ENCODE assay signal across 8 cellular contexts in genomic region chr1:233304489-233305102, GRCh38. TPM values are rescaled to one million over a fixed set of nuclear protein-coding genes. Genes with fewer than 3 reads are reported as not detected.
DNase-seq lines count a peak whose midpoint lies in the region; ATAC-seq, FAIRE-seq and TF ChIP-seq lines count a peak whose summit lies in the region.

No MANE protein-coding gene starts in this region.

- H3K4me1 ChIP-seq in endodermal cell (ENCODE audit: control insufficient read depth, insufficient read depth, low read length), result no peaks in the 10 kb centered on the region
- no peaks in the 10 kb centered on the region for H3K4me1 ChIP-seq in psoas muscle

- H3K27ac ChIP-seq in endodermal cell (ENCODE audit: low read depth, low read length), result no peak overlapping the region
- no peak overlapping the region for H3K27ac ChIP-seq in psoas muscle

- ATAC-seq in HG03432 (IDR thresholded peaks at IDR 0.05; ENCODE audit: unreplicated experiment), result peak; percentile 51
- no peak for ATAC-seq in psoas muscle

- TF ChIP-seq CTCF in endodermal cell (conservative IDR thresholded peaks at IDR 0.05) (peak; percentile 89), psoas muscle (IDR thresholded peaks at IDR 0.05) (peak; percentile 68)

- H3K4me3 ChIP-seq in endodermal cell (ENCODE audit: low read length), result no peak overlapping the region
- H3K4me3 ChIP-seq in psoas muscle, result no peak overlapping the region

- peak; percentile 85 for FAIRE-seq in RCC 7860 (lab: Jason Lieb, UNC)

- in situ Hi-C loops in Caki2 (cut with HindIII; ENCODE audit: low pct_unique_long_range_greater_than_20kb, low sequenced_read_pairs), result no loop called here

- CTCF ChIA-PET in activated CD4-positive, alpha-beta memory T cell treated with anti-CD3 and anti-CD28 coated beads, Interleukin-2, amount 10 ng/mL, durations not matched to agents 7 days and 5 days (lab: Charles Lee), result interaction anchor here (1.0 to 2.5 kb wide), 8 partner anchors 9 to 487 kb away, joined by 3 to 7 read pairs (median 5); partner anchors contain the start of gene PCNX2

- peaks cover 14% of the 10 kb centered on the region for H3K9me3 Mint-ChIP-seq in endodermal cell
- H3K9me3 Mint-ChIP-seq in activated T-helper 1 cell treated with anti-CD3 and anti-CD28 coated beads, Interleukin-12 subunit alpha, Interleukin-12 subunit beta, Interleukin-2, Interleukin-4 antibody, amounts not matched to agents 30 ng/mL and 10 ng/mL and 1 ng/mL, durations not matched to agents 14 hours and 24 hours and 36 hours, result no peaks in the 10 kb centered on the region
- no peaks in the 10 kb centered on the region for H3K9me3 Mint-ChIP-seq in activated CD4-positive, alpha-beta memory T cell treated with anti-CD3 and anti-CD28 coated beads, Interleukin-2, amount 10 ng/mL, durations not matched to agents 7 days and 5 days

- H3K4me3 Mint-ChIP-seq in endodermal cell, result no peak overlapping the region
- H3K4me3 Mint-ChIP-seq in activated T-helper 1 cell treated with anti-CD3 and anti-CD28 coated beads, Interleukin-12 subunit alpha, Interleukin-12 subunit beta, Interleukin-2, Interleukin-4 antibody, amounts not matched to agents 30 ng/mL and 10 ng/mL and 1 ng/mL, durations not matched to agents 14 hours and 24 hours and 36 hours, result no peak overlapping the region
- no peak overlapping the region for H3K4me3 Mint-ChIP-seq in activated CD4-positive, alpha-beta memory T cell treated with anti-CD3 and anti-CD28 coated beads, Interleukin-2, amount 10 ng/mL, durations not matched to agents 7 days and 5 days

- H3K9me3 ChIP-seq in endodermal cell (ENCODE audit: control insufficient read depth, low read length) (peaks cover 7% of the 10 kb centered on the region), psoas muscle (no peaks in the 10 kb centered on the region)

- POLR2A ChIA-PET in activated CD4-positive, alpha-beta memory T cell treated with anti-CD3 and anti-CD28 coated beads, Interleukin-2, amount 10 ng/mL, durations not matched to agents 7 days and 5 days (lab: Charles Lee), result interaction anchor here (0.8 kb wide), 1 partner anchor 10 kb away, joined by 3 read pairs; no protein-coding TSS in a partner anchor

- H3K27me3 ChIP-seq in endodermal cell (ENCODE audit: control insufficient read depth, insufficient read depth, low read length, poor library complexity, severe bottlenecking), result no peaks in the 10 kb centered on the region
- peaks cover 0 to 1% (median 0%) of the 10 kb centered on the region in 3 donors for H3K27me3 ChIP-seq in psoas muscle (ENCODE audit: insufficient read depth in 3 of 3, low read length in 2 of 3)

- H3K36me3 Mint-ChIP-seq in endodermal cell (ENCODE audit: low read depth), result no peaks in the 10 kb centered on the region
- no peaks in the 10 kb centered on the region for H3K36me3 Mint-ChIP-seq in activated T-helper 1 cell treated with anti-CD3 and anti-CD28 coated beads, Interleukin-12 subunit alpha, Interleukin-12 subunit beta, Interleukin-2, Interleukin-4 antibody, amounts not matched to agents 30 ng/mL and 10 ng/mL and 1 ng/mL, durations not matched to agents 14 hours and 24 hours and 36 hours (ENCODE audit: low read depth)
- H3K36me3 Mint-ChIP-seq in activated CD4-positive, alpha-beta memory T cell treated with anti-CD3 and anti-CD28 coated beads, Interleukin-2, amount 10 ng/mL, durations not matched to agents 7 days and 5 days (ENCODE audit: low read depth), result no peaks in the 10 kb centered on the region

- intact Hi-C loops in psoas muscle (cut with DNase I), result no loop called here
- intact Hi-C loops in activated T-helper 1 cell treated with anti-CD3 and anti-CD28 coated beads, Interleukin-12 subunit alpha, Interleukin-12 subunit beta, Interleukin-2, Interleukin-4 antibody, amounts not matched to agents 30 ng/mL and 10 ng/mL and 1 ng/mL, durations not matched to agents 14 hours and 24 hours and 36 hours (cut with micrococcal nuclease), result loop anchor here (1.0 to 5.0 kb wide), 6 partner anchors 23 to 762 kb away; partner anchors contain the start of gene MAP3K21

- H3K27me3 Mint-ChIP-seq in endodermal cell (ENCODE audit: insufficient read depth), result no peaks in the 10 kb centered on the region
- peaks cover 35% of the 10 kb centered on the region for H3K27me3 Mint-ChIP-seq in activated T-helper 1 cell treated with anti-CD3 and anti-CD28 coated beads, Interleukin-12 subunit alpha, Interleukin-12 subunit beta, Interleukin-2, Interleukin-4 antibody, amounts not matched to agents 30 ng/mL and 10 ng/mL and 1 ng/mL, durations not matched to agents 14 hours and 24 hours and 36 hours (ENCODE audit: insufficient read depth)
- peaks cover 14% of the 10 kb centered on the region for H3K27me3 Mint-ChIP-seq in activated CD4-positive, alpha-beta memory T cell treated with anti-CD3 and anti-CD28 coated beads, Interleukin-2, amount 10 ng/mL, durations not matched to agents 7 days and 5 days

- no peak overlapping the region for H3K9ac ChIP-seq in endodermal cell (ENCODE audit: extremely low read depth, low read length, poor library complexity, severe bottlenecking)

- no peak overlapping the region for H3K27ac Mint-ChIP-seq in endodermal cell
- H3K27ac Mint-ChIP-seq in activated T-helper 1 cell treated with anti-CD3 and anti-CD28 coated beads, Interleukin-12 subunit alpha, Interleukin-12 subunit beta, Interleukin-2, Interleukin-4 antibody, amounts not matched to agents 30 ng/mL and 10 ng/mL and 1 ng/mL, durations not matched to agents 14 hours and 24 hours and 36 hours, result no peak overlapping the region
- no peak overlapping the region for H3K27ac Mint-ChIP-seq in activated CD4-positive, alpha-beta memory T cell treated with anti-CD3 and anti-CD28 coated beads, Interleukin-2, amount 10 ng/mL, durations not matched to agents 7 days and 5 days

- WGBS in endodermal cell (ENCODE audit: insufficient coverage in 1 of 2, insufficient read length in 1 of 2), 2 experiments, result 0 to 11% methylated on average over 1 of the region's 1 CpG
- 0 to 3% (median 0%) methylated on average over 1 of the region's 1 CpG for WGBS in psoas muscle, 3 donors

- H3K4me1 Mint-ChIP-seq in endodermal cell, result no peaks in the 10 kb centered on the region
- no peaks in the 10 kb centered on the region for H3K4me1 Mint-ChIP-seq in activated T-helper 1 cell treated with anti-CD3 and anti-CD28 coated beads, Interleukin-12 subunit alpha, Interleukin-12 subunit beta, Interleukin-2, Interleukin-4 antibody, amounts not matched to agents 30 ng/mL and 10 ng/mL and 1 ng/mL, durations not matched to agents 14 hours and 24 hours and 36 hours (ENCODE audit: low read depth)
- no peaks in the 10 kb centered on the region for H3K4me1 Mint-ChIP-seq in activated CD4-positive, alpha-beta memory T cell treated with anti-CD3 and anti-CD28 coated beads, Interleukin-2, amount 10 ng/mL, durations not matched to agents 7 days and 5 days

- H3K36me3 ChIP-seq in endodermal cell (ENCODE audit: control insufficient read depth, insufficient read depth, low read length), result no peaks in the 10 kb centered on the region
- H3K36me3 ChIP-seq in psoas muscle (ENCODE audit: insufficient read depth in 1 of 2, low read depth in 1 of 2), result no peaks in the 10 kb centered on the region

- DNase-seq in Caki2 (ENCODE audit: low read depth) (peak; percentile 44), RCC 7860 (ENCODE audit: low spot score) (peak; percentile 52), endodermal cell (no peak), psoas muscle (no peak)
- DNase-seq in activated T-helper 1 cell treated with anti-CD3 and anti-CD28 coated beads, Interleukin-12 subunit alpha, Interleukin-12 subunit beta, Interleukin-2, Interleukin-4 antibody, amounts not matched to agents 30 ng/mL and 10 ng/mL and 1 ng/mL, durations not matched to agents 14 hours and 24 hours and 36 hours (ENCODE audit: low spot score), result no peak
- DNase-seq in stimulated activated CD4-positive, alpha-beta T cell treated with anti-CD3 and anti-CD28 coated beads, Interleukin-2, amount 100 ng/mL, for 48 hours, result no peak
- DNase-seq in activated CD4-positive, alpha-beta memory T cell treated with anti-CD3 and anti-CD28 coated beads, Interleukin-2, amount 10 ng/mL, durations not matched to agents 7 days and 5 days, result no peak

RNA-seq across cellular contexts. Expression of gene PCNX2, which starts 9.1 kb away (rescaled TPM):
- 4.4 and 12.2 TPM in 2 replicates for total RNA-seq in Caki2 (2014; rRNA removed; shearing (Covaris generic); ENCODE audit: low replicate concordance)
- 10 to 100 TPM; 23.9 to 39.1 TPM for total RNA-seq in endodermal cell
- polyA plus RNA-seq in endodermal cell (2013, experiment 1 of 2), result 11.8 TPM
- polyA plus RNA-seq in endodermal cell (2013, experiment 2 of 2), result 6.7 TPM
- 1 to 10 TPM in 1 of 4 donors, under 1 TPM in 3; 0.22 to 1.1 (median 0.68) TPM for total RNA-seq in psoas muscle
- polyA plus RNA-seq in psoas muscle, result under 1 TPM; 0.16 to 0.82 (median 0.21) TPM
- total RNA-seq in activated T-helper 1 cell treated with anti-CD3 and anti-CD28 coated beads, Interleukin-12 subunit alpha, Interleukin-12 subunit beta, Interleukin-2, Interleukin-4 antibody, amounts not matched to agents 30 ng/mL and 10 ng/mL and 1 ng/mL, durations not matched to agents 14 hours and 24 hours and 36 hours, result 33.1 and 33.7 TPM in 2 replicates
- total RNA-seq in activated CD4-positive, alpha-beta memory T cell treated with anti-CD3 and anti-CD28 coated beads, Interleukin-2, amount 10 ng/mL, durations not matched to agents 7 days and 5 days, result 10 to 100 TPM; 21.8 to 23.2 TPM

RNA-seq across cellular contexts. Expression of gene MAP3K21, which starts 22.9 kb away (rescaled TPM):
- total RNA-seq in Caki2 (2014; rRNA removed; shearing (Covaris generic); ENCODE audit: low replicate concordance), result 4.9 and 6.6 TPM in 2 replicates
- total RNA-seq in endodermal cell (10 to 100 TPM in 1 of 2 donors, 1 to 10 TPM in 1; 9.4 to 14.6 TPM), psoas muscle (under 1 TPM; 0.11 to 0.49 (median 0.18) TPM)
- 2.2 TPM for polyA plus RNA-seq in endodermal cell (2013, experiment 1 of 2)
- 2.0 TPM for polyA plus RNA-seq in endodermal cell (2013, experiment 2 of 2)
- under 1 TPM; 0.04 to 0.20 (median 0.06) TPM for polyA plus RNA-seq in psoas muscle
- 1.8 and 2.1 TPM in 2 replicates for total RNA-seq in activated T-helper 1 cell treated with anti-CD3 and anti-CD28 coated beads, Interleukin-12 subunit alpha, Interleukin-12 subunit beta, Interleukin-2, Interleukin-4 antibody, amounts not matched to agents 30 ng/mL and 10 ng/mL and 1 ng/mL, durations not matched to agents 14 hours and 24 hours and 36 hours
- total RNA-seq in activated CD4-positive, alpha-beta memory T cell treated with anti-CD3 and anti-CD28 coated beads, Interleukin-2, amount 10 ng/mL, durations not matched to agents 7 days and 5 days, result 1 to 10 TPM; 4.4 to 4.6 TPM

Comparison
In these comparisons a context has a peak if more than half of its experiments do, and no peak if none do; other contexts are left out.
1. DNase-seq: peak in Caki2 (single experiment) and RCC 7860 (single experiment); none in endodermal cell (single experiment), psoas muscle (0 of 2), activated T-helper 1 cell treated with anti-CD3 and anti-CD28 coated beads, Interleukin-12 subunit alpha, Interleukin-12 subunit beta, Interleukin-2, Interleukin-4 antibody, amounts not matched to agents 30 ng/mL and 10 ng/mL and 1 ng/mL, durations not matched to agents 14 hours and 24 hours and 36 hours (single experiment), stimulated activated CD4-positive, alpha-beta T cell treated with anti-CD3 and anti-CD28 coated beads, Interleukin-2, amount 100 ng/mL, for 48 hours (0 of 2) and activated CD4-positive, alpha-beta memory T cell treated with anti-CD3 and anti-CD28 coated beads, Interleukin-2, amount 10 ng/mL, durations not matched to agents 7 days and 5 days (single experiment).